In the genomic region with DNA sequence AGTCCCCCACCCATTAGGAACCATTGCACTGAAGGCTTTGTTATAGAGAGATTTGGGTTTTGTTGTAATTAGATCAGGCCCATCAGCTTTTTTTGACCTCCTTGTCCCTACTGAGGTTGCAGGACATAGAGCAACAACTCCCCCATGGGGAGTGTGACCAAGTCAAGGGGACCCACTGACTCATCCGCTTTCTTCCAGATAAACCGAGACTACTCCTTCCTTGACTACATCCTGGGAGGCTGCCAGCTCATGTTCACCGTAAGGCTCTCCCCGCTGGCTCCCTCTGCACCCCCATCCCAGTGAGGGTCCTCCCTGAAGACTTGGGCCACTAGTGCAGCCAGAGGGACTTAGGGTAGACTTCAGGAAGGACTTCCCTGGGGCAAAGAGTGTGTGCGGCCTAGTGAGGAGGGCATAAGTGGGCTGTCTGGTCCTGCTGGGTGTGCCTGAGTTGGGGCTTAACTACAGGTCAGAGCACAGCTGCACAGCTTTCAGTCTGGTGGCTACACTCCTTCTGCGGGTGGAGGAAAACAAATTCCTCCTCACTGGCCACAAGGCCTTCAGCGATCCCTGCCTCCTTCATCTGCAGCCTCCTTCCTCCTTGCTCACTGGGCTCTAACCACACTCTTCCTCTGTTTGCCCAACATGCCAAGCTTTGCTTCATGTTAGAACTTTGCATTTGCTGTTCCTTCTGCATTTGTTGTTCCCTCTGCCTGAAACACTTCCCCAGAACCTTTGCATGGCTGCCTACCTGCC, we compare ENCODE assay signal across 15 cellular contexts. TPM values are rescaled to one million over a fixed set of nuclear protein-coding genes. Genes with fewer than 3 reads are reported as not detected.
DNase-seq lines count a peak whose midpoint lies in the region; ATAC-seq and TF ChIP-seq lines count a peak whose summit lies in the region.
"Had no signal": no experiment of that assay in that cellular context is flagged by ENCODE, and none has a peak within 500 bp of the region (broad histone marks: within the 10 kb centered on the region; RNA-seq: fewer than 3 reads in every experiment).

No MANE protein-coding gene starts in this region.

- no peaks in the 10 kb centered on the region for H3K27me3 Mint-ChIP-seq in stimulated activated naive B cell treated with anti-CD40 and anti-IgM and Interleukin-4, amounts not matched to agents 10 μg/mL and 1 μg/mL and 100 μg/mL, for 72 hours
- H3K27me3 Mint-ChIP-seq: IgD-negative memory B cell had no signal

- H3K4me3 ChIP-seq in right cardiac atrium (ENCODE audit: low read length) = no peak overlapping the region
- no peak overlapping the region for H3K4me3 ChIP-seq in left ventricle myocardium inferior
- H3K4me3 ChIP-seq in dorsolateral prefrontal cortex = no peak overlapping the region
- no peak overlapping the region for H3K4me3 ChIP-seq in upper lobe of left lung
- H3K4me3 ChIP-seq: breast epithelium, SJCRH30 had no signal

- H3K9me3 ChIP-seq in right cardiac atrium (ENCODE audit: control insufficient read depth, low read length) (no peaks in the 10 kb centered on the region), left ventricle myocardium inferior (replicated peaks) (no peaks in the 10 kb centered on the region), upper lobe of left lung (no peaks in the 10 kb centered on the region)
- H3K9me3 ChIP-seq: breast epithelium, SJCRH30 had no signal

- WGBS in right cardiac atrium = 83% methylated on average over 7 of the region's 7 CpGs
- 86 to 92% methylated on average over 7 of the region's 7 CpGs for WGBS in upper lobe of left lung, 2 donors

- H3K4me1 ChIP-seq in right cardiac atrium (ENCODE audit: control insufficient read depth, insufficient read depth, low read length) (no peaks in the 10 kb centered on the region), left ventricle myocardium inferior (no peaks in the 10 kb centered on the region), upper lobe of left lung (peaks cover 0 to 17% (median 14%) of the 10 kb centered on the region in 4 donors)
- H3K4me1 ChIP-seq: breast epithelium, SJCRH30 had no signal

- intact Hi-C loops in right cardiac atrium (cut with DNase I) = no loop called here
- intact Hi-C loops in left ventricle myocardium inferior (cut with micrococcal nuclease) = no loop called here
- intact Hi-C loops in dorsolateral prefrontal cortex (cut with DNase I) = no loop called here

- H3K4me3 Mint-ChIP-seq in stimulated activated naive B cell treated with anti-CD40 and anti-IgM and Interleukin-4, amounts not matched to agents 10 μg/mL and 1 μg/mL and 100 μg/mL, for 72 hours = no peak overlapping the region
- H3K4me3 Mint-ChIP-seq: WTC11 had no signal

- H3K36me3 ChIP-seq in left ventricle myocardium inferior (peaks cover 28% of the 10 kb centered on the region), upper lobe of left lung (peaks cover 0 to 69% (median 41%) of the 10 kb centered on the region in 4 donors)
- H3K36me3 ChIP-seq: SJCRH30 had no signal

- H3K9me3 Mint-ChIP-seq in stimulated activated naive B cell treated with anti-CD40 and anti-IgM and Interleukin-4, amounts not matched to agents 10 μg/mL and 1 μg/mL and 100 μg/mL, for 72 hours = peaks cover 0 to 4% of the 10 kb centered on the region in 2 donors
- H3K9me3 Mint-ChIP-seq: IgD-negative memory B cell had no signal

- H3K4me1 Mint-ChIP-seq in stimulated activated naive B cell treated with anti-CD40 and anti-IgM and Interleukin-4, amounts not matched to agents 10 μg/mL and 1 μg/mL and 100 μg/mL, for 72 hours = peaks cover 14 to 19% of the 10 kb centered on the region in 2 donors
- H3K4me1 Mint-ChIP-seq: WTC11 had no signal

- ATAC-seq in right cardiac atrium (no peak), upper lobe of left lung (ENCODE audit: low FRiP score in 2 of 2) (no peak)
- no peak for ATAC-seq in stimulated activated naive B cell treated with anti-CD40 and anti-IgM and Interleukin-4, amounts not matched to agents 10 μg/mL and 1 μg/mL and 100 μg/mL, for 72 hours (replicated peaks)
- ATAC-seq: WTC11 had no signal

- H3K36me3 Mint-ChIP-seq in stimulated activated naive B cell treated with anti-CD40 and anti-IgM and Interleukin-4, amounts not matched to agents 10 μg/mL and 1 μg/mL and 100 μg/mL, for 72 hours = peaks cover 35 to 39% of the 10 kb centered on the region in 2 donors
- H3K36me3 Mint-ChIP-seq: IgD-negative memory B cell, WTC11 had no signal

- H3K27me3 ChIP-seq in right cardiac atrium (ENCODE audit: control insufficient read depth, insufficient read depth) (no peaks in the 10 kb centered on the region), left ventricle myocardium inferior (ENCODE audit: low read depth) (no peaks in the 10 kb centered on the region), dorsolateral prefrontal cortex (no peaks in the 10 kb centered on the region), upper lobe of left lung (no peaks in the 10 kb centered on the region)
- H3K27me3 ChIP-seq: breast epithelium, SJCRH30 had no signal

- DNase-seq in right cardiac atrium = peak in 2 of 3 donors; percentile 3 to 29
- DNase-seq in left ventricle myocardium inferior = no peak
- peak; percentile 87 for DNase-seq in SKM-1 treated with dmso at 0.1 percent for 144 hours (lab: John Stamatoyannopoulos, UW; ENCODE audit: unreplicated experiment)
- no peak for DNase-seq in dorsolateral prefrontal cortex
- no peak for DNase-seq in upper lobe of left lung
- no peak for DNase-seq in UCSD-AML1 (lab: John Stamatoyannopoulos, UW; ENCODE audit: unreplicated experiment)
- DNase-seq in stimulated activated naive B cell treated with anti-CD40 and anti-IgM and Interleukin-4, amounts not matched to agents 10 μg/mL and 1 μg/mL and 100 μg/mL, for 72 hours = no peak
- DNase-seq in stimulated activated CD4-positive, alpha-beta T cell treated with anti-CD3 and anti-CD28 coated beads, Interleukin-1b, Interleukin-23, amount 100 ng/mL, for 48 hours = no peak
- DNase-seq: kidney, NCI-H2029 treated with DMSO at 0.1 percent for 48 hours, NCI-H82, SJCRH30 had no signal

- TF ChIP-seq CTCF in left ventricle myocardium inferior (IDR thresholded peaks at IDR 0.05; ENCODE audit: borderline replicate concordance) = no peak
- no peak for TF ChIP-seq CTCF in dorsolateral prefrontal cortex (IDR thresholded peaks at IDR 0.05 in 54 of 56, conservative IDR thresholded peaks at IDR 0.05 in 2 of 56; ENCODE audit: low read depth in 1 of 56, partially characterized antibody in 56 of 56)
- no peak for TF ChIP-seq CTCF in upper lobe of left lung (IDR thresholded peaks at IDR 0.05)

- H3K27ac ChIP-seq in right cardiac atrium (ENCODE audit: low read length) = no peak overlapping the region
- no peak overlapping the region for H3K27ac ChIP-seq in left ventricle myocardium inferior (replicated peaks)
- peak overlapping the region in 36 of 59 donors; percentile 4 to 97 (median 66) for H3K27ac ChIP-seq in dorsolateral prefrontal cortex
- H3K27ac ChIP-seq in upper lobe of left lung = peak overlapping the region in 3 of 4 donors; percentile 10 to 50 (median 49)
- H3K27ac ChIP-seq: breast epithelium, SJCRH30 had no signal

- H3K27ac Mint-ChIP-seq in stimulated activated naive B cell treated with anti-CD40 and anti-IgM and Interleukin-4, amounts not matched to agents 10 μg/mL and 1 μg/mL and 100 μg/mL, for 72 hours = no peak overlapping the region
- H3K27ac Mint-ChIP-seq: IgD-negative memory B cell, WTC11 had no signal

- TF ChIP-seq POLR2A in upper lobe of left lung (IDR thresholded peaks at IDR 0.05) = no peak

- TF ChIP-seq EP300 in upper lobe of left lung (IDR thresholded peaks at IDR 0.05) = no peak

RNA-seq across cellular contexts. Expression of gene CPNE2, which starts 31.0 kb away (rescaled TPM):
- 10 to 100 TPM; 13.4 to 16.3 (median 13.6) TPM for total RNA-seq in right cardiac atrium
- polyA plus RNA-seq in right cardiac atrium = 24.7 TPM
- total RNA-seq in left ventricle myocardium inferior = 13.7 TPM
- total RNA-seq in dorsolateral prefrontal cortex = 100 to 1,000 TPM in 2 of 120 experiments, 10 to 100 TPM in 118; 18.1 to 151 (median 44.9) TPM
- total RNA-seq in upper lobe of left lung = 10 to 100 TPM; 39.4 to 58.7 (median 53.1) TPM

Comparison
In these comparisons a context has a peak if more than half of its experiments do, and no peak if none do; other contexts are left out.
1. DNase-seq: peak in right cardiac atrium (2 of 3) and SKM-1 treated with dmso at 0.1 percent for 144 hours (single experiment); none in left ventricle myocardium inferior (single experiment), dorsolateral prefrontal cortex (0 of 10), upper lobe of left lung (0 of 2), UCSD-AML1 (single experiment), stimulated activated naive B cell treated with anti-CD40 and anti-IgM and Interleukin-4, amounts not matched to agents 10 μg/mL and 1 μg/mL and 100 μg/mL, for 72 hours (single experiment) and stimulated activated CD4-positive, alpha-beta T cell treated with anti-CD3 and anti-CD28 coated beads, Interleukin-1b, Interleukin-23, amount 100 ng/mL, for 48 hours (single experiment).
2. H3K27ac ChIP-seq: peak in dorsolateral prefrontal cortex (36 of 59) and upper lobe of left lung (3 of 4); none in right cardiac atrium (single experiment) and left ventricle myocardium inferior (single experiment).